1 cellular context compared by ENCODE assay signal in genomic region chr10:75234017-75234682, GRCh38.
TF ChIP-seq lines count a peak whose summit lies in the region.

No MANE protein-coding gene starts in this region.

TF ChIP-seq in K562, 482 proteins besides CTCF, POLR2A, EP300 and RAD21 (continued from another document and continues in another):
- TF ChIP-seq MYC (IDR thresholded peaks at IDR 0.05; ENCODE audit: low read depth, low read length) (no peak; the same call in 1 of the 2 replicates), MYC (CRISPR knock-in tag; IDR thresholded peaks at IDR 0.05; ENCODE audit: borderline replicate concordance, low read depth) (no peak), KLF1 (tag; IDR thresholded peaks at IDR 0.05) (no peak), ZNF707 (CRISPR knock-in tag; conservative IDR thresholded peaks at IDR 0.05) (no peak), ZNF24 (IDR thresholded peaks at IDR 0.05) (no peak; the same call in 1 of the 2 replicates), TSHZ1 (CRISPR knock-in tag; IDR thresholded peaks at IDR 0.05) (no peak), ARID3A (IDR thresholded peaks at IDR 0.05; ENCODE audit: borderline replicate concordance, low read depth, low read length) (no peak), RFX7 (CRISPR knock-in tag; IDR thresholded peaks at IDR 0.05) (no peak), SIN3B (IDR thresholded peaks at IDR 0.05; ENCODE audit: low read depth) (no peak), SMAD2 (IDR thresholded peaks at IDR 0.05; ENCODE audit: low read depth, low read length) (no peak), LEF1 (IDR thresholded peaks at IDR 0.05) (no peak), MAFG (tag; conservative IDR thresholded peaks at IDR 0.05) (no peak), TEAD2 (tag; IDR thresholded peaks at IDR 0.05) (no peak), CTBP1 (IDR thresholded peaks at IDR 0.05; ENCODE audit: borderline replicate concordance) (no peak; the same call in 1 of the 2 replicates), TARDBP (IDR thresholded peaks at IDR 0.05) (no peak), ZNF354B (CRISPR knock-in tag; IDR thresholded peaks at IDR 0.05) (no peak), RBM34 (IDR thresholded peaks at IDR 0.05; ENCODE audit: borderline replicate concordance, insufficient read depth, low read length) (no peak), E2F3 (CRISPR knock-in tag; IDR thresholded peaks at IDR 0.05) (no peak), NR2C2 (CRISPR knock-in tag; IDR thresholded peaks at IDR 0.05) (no peak), NR2C2 (tag; IDR thresholded peaks at IDR 0.05) (no peak), JUNB (CRISPR knock-in tag; conservative IDR thresholded peaks at IDR 0.05) (no peak), NCOA1 (IDR thresholded peaks at IDR 0.05; ENCODE audit: low read depth) (peak; percentile 6; the same call in 1 of the 2 replicates), BHLHE40 (IDR thresholded peaks at IDR 0.05; ENCODE audit: low read length) (no peak), NFIX (CRISPR knock-in tag; IDR thresholded peaks at IDR 0.05; ENCODE audit: low read depth) (no peak), GABPB2 (CRISPR knock-in tag; conservative IDR thresholded peaks at IDR 0.05) (no peak), MEF2D (tag; conservative IDR thresholded peaks at IDR 0.05; ENCODE audit: low read depth) (no peak), BCL6 (CRISPR knock-in tag; IDR thresholded peaks at IDR 0.05) (no peak), ZFX (CRISPR knock-in tag; IDR thresholded peaks at IDR 0.05) (no peak), RB1 (IDR thresholded peaks at IDR 0.05; ENCODE audit: low read depth) (peak; percentile 45; the same call in 1 of the 2 replicates), ZNF561 (CRISPR knock-in tag; conservative IDR thresholded peaks at IDR 0.05) (no peak), ZNF280B (CRISPR knock-in tag; IDR thresholded peaks at IDR 0.05) (no peak), OTX1 (CRISPR knock-in tag; IDR thresholded peaks at IDR 0.05) (no peak), SMARCA5 (IDR thresholded peaks at IDR 0.05) (no peak)
- TF ChIP-seq, protein P1, sequence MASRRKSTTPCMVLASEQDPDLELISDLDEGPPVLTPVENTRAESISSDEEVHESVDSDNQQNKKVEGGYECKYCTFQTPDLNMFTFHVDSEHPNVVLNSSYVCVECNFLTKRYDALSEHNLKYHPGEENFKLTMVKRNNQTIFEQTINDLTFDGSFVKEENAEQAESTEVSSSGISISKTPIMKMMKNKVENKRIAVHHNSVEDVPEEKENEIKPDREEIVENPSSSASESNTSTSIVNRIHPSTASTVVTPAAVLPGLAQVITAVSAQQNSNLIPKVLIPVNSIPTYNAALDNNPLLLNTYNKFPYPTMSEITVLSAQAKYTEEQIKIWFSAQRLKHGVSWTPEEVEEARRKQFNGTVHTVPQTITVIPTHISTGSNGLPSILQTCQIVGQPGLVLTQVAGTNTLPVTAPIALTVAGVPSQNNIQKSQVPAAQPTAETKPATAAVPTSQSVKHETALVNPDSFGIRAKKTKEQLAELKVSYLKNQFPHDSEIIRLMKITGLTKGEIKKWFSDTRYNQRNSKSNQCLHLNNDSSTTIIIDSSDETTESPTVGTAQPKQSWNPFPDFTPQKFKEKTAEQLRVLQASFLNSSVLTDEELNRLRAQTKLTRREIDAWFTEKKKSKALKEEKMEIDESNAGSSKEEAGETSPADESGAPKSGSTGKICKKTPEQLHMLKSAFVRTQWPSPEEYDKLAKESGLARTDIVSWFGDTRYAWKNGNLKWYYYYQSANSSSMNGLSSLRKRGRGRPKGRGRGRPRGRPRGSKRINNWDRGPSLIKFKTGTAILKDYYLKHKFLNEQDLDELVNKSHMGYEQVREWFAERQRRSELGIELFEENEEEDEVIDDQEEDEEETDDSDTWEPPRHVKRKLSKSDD (conservative IDR thresholded peaks at IDR 0.05; ENCODE audit: low read length): no peak
- TF ChIP-seq, protein P2, sequence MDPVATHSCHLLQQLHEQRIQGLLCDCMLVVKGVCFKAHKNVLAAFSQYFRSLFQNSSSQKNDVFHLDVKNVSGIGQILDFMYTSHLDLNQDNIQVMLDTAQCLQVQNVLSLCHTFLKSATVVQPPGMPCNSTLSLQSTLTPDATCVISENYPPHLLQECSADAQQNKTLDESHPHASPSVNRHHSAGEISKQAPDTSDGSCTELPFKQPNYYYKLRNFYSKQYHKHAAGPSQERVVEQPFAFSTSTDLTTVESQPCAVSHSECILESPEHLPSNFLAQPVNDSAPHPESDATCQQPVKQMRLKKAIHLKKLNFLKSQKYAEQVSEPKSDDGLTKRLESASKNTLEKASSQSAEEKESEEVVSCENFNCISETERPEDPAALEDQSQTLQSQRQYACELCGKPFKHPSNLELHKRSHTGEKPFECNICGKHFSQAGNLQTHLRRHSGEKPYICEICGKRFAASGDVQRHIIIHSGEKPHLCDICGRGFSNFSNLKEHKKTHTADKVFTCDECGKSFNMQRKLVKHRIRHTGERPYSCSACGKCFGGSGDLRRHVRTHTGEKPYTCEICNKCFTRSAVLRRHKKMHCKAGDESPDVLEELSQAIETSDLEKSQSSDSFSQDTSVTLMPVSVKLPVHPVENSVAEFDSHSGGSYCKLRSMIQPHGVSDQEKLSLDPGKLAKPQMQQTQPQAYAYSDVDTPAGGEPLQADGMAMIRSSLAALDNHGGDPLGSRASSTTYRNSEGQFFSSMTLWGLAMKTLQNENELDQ (CRISPR knock-in tag; IDR thresholded peaks at IDR 0.05; ENCODE audit: borderline replicate concordance): no peak
- TF ChIP-seq, protein P3, sequence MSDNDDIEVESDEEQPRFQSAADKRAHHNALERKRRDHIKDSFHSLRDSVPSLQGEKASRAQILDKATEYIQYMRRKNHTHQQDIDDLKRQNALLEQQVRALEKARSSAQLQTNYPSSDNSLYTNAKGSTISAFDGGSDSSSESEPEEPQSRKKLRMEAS (CRISPR knock-in tag; IDR thresholded peaks at IDR 0.05): peak; percentile 52; the same call in 1 of the 2 replicates
- TF ChIP-seq, protein P4, sequence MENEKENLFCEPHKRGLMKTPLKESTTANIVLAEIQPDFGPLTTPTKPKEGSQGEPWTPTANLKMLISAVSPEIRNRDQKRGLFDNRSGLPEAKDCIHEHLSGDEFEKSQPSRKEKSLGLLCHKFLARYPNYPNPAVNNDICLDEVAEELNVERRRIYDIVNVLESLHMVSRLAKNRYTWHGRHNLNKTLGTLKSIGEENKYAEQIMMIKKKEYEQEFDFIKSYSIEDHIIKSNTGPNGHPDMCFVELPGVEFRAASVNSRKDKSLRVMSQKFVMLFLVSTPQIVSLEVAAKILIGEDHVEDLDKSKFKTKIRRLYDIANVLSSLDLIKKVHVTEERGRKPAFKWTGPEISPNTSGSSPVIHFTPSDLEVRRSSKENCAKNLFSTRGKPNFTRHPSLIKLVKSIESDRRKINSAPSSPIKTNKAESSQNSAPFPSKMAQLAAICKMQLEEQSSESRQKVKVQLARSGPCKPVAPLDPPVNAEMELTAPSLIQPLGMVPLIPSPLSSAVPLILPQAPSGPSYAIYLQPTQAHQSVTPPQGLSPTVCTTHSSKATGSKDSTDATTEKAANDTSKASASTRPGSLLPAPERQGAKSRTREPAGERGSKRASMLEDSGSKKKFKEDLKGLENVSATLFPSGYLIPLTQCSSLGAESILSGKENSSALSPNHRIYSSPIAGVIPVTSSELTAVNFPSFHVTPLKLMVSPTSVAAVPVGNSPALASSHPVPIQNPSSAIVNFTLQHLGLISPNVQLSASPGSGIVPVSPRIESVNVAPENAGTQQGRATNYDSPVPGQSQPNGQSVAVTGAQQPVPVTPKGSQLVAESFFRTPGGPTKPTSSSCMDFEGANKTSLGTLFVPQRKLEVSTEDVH (IDR thresholded peaks at IDR 0.05; ENCODE audit: low read depth, partially characterized antibody): peak; percentile 85
- TF ChIP-seq, protein P5, sequence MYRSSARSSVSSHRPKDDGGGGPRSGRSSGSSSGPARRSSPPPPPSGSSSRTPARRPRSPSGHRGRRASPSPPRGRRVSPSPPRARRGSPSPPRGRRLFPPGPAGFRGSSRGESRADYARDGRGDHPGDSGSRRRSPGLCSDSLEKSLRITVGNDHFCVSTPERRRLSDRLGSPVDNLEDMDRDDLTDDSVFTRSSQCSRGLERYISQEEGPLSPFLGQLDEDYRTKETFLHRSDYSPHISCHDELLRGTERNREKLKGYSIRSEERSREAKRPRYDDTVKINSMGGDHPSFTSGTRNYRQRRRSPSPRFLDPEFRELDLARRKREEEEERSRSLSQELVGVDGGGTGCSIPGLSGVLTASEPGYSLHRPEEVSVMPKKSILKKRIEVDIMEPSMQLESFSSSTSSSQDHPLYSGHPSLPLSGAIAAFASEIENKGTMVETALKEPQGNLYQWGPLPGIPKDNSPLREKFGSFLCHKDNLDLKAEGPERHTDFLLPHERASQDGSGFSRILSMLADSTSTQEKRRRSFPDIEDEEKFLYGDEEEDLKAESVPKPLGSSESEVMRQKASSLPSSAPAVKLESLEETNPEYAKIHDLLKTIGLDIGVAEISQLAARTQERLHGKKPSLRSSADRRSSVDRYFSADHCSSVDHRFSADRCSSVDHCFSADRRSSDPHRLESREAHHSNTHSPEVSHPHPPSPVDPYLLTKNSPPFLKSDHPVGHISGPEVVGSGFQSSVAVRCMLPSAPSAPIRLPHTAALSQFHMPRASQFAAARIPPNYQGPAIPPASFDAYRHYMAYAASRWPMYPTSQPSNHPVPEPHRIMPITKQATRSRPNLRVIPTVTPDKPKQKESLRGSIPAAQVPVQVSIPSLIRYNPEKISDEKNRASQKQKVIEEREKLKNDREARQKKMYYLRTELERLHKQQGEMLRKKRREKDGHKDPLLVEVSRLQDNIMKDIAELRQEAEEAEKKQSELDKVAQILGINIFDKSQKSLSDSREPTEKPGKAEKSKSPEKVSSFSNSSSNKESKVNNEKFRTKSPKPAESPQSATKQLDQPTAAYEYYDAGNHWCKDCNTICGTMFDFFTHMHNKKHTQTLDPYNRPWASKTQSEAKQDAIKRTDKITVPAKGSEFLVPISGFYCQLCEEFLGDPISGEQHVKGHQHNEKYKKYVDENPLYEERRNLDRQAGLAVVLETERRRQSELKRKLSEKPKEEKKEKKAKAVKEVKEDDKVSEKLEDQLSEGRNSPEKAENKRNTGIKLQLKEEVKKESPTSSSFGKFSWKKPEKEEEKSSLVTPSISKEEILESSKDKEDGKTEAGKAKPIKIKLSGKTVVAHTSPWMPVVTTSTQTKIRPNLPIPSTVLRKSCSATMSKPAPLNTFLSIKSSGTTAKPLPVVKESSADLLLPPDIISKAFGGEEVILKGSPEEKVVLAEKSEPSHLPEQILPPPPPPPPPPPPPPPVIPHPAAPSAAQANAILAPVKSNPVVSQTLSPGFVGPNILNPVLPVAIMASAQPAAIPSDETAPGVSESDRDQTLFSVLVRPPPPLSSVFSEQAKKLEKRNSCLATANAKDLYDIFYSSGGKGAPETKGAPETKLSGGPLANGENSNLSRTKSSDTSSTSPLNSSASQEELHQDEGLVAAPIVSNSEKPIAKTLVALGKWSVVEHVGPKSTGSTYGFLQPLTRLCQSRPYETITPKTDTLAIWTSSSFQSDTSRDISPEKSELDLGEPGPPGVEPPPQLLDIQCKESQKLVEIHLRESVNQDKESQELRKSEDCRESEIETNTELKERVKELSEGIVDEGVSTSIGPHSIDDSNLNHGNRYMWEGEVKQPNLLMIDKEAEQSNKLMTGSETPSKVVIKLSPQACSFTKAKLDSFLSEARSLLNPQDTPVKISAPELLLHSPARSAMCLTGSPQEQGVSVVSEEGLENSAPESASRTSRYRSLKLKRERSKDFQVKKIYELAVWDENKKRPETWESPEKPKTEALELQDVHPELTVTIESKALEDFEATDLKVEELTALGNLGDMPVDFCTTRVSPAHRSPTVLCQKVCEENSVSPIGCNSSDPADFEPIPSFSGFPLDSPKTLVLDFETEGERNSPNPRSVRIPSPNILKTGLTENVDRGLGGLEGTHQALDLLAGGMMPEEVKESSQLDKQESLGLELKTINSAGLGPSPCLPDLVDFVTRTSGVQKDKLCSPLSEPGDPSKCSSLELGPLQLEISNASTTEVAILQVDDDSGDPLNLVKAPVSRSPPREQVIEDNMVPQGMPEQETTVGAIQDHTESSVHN (IDR thresholded peaks at IDR 0.05; ENCODE audit: borderline replicate concordance in 1 of 2, low read depth in 1 of 2): no peak
